In the genomic region with DNA sequence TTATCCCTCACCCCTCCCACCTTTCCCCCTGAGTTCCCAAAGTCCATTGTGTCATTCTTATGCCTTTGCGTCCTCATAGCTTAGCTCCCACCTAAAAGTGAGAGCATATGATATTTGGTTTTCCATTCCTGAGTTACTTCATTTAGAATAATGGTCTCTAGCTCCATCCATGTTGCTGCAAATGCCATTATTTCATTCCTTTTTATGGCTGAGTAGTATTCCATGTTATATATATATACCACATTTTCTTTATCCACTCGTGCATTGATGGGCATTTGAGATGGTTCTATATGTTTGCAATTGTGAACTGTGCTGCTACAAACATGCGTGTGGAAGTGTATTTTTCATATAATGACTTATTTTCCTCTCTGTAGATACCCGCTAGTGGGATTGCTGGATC, we compare ENCODE assay signal across 8 cellular contexts. TPM values are rescaled to one million over a fixed set of nuclear protein-coding genes. Genes with fewer than 3 reads are reported as not detected.
"Had no signal": no experiment of that assay in that cellular context is flagged by ENCODE, and none has a peak within 500 bp of the region (broad histone marks: within the 10 kb centered on the region; RNA-seq: fewer than 3 reads in every experiment).

No MANE protein-coding gene starts in this region.

RNA-seq across cellular contexts. Expression of a gene that starts 26.1 kb away (rescaled TPM):
- total RNA-seq: LHCN-M2, MCF 10A, NCI-H460, OCI-LY7, PC-9, RPMI7951, SJCRH30, SK-MEL-5 had no signal

RNA-seq across cellular contexts. Expression of a gene that starts 39.9 kb away (rescaled TPM):
- total RNA-seq: MCF 10A, NCI-H460, OCI-LY7, PC-9 had no signal

RNA-seq across cellular contexts. Expression of a gene that starts 43.9 kb away (rescaled TPM):
- total RNA-seq: LHCN-M2, MCF 10A, NCI-H460, OCI-LY7, SK-MEL-5 had no signal
